1 cellular context compared by ENCODE assay signal in genomic region chr2:67397143-67397986, GRCh38.
A peak's percentile ranks its signal among the peaks of the same experiment; 100 is the strongest.
TF ChIP-seq lines count a peak whose summit lies in the region.

TSS of gene ETAA1 (plus strand) at chr2:67397333. CDS start at chr2:67397449, 116 bp downstream.

TF ChIP-seq in HepG2, 621 proteins besides CTCF, POLR2A, EP300 and RAD21 (continued from another document and continues in another):
- TF ChIP-seq, protein P1, sequence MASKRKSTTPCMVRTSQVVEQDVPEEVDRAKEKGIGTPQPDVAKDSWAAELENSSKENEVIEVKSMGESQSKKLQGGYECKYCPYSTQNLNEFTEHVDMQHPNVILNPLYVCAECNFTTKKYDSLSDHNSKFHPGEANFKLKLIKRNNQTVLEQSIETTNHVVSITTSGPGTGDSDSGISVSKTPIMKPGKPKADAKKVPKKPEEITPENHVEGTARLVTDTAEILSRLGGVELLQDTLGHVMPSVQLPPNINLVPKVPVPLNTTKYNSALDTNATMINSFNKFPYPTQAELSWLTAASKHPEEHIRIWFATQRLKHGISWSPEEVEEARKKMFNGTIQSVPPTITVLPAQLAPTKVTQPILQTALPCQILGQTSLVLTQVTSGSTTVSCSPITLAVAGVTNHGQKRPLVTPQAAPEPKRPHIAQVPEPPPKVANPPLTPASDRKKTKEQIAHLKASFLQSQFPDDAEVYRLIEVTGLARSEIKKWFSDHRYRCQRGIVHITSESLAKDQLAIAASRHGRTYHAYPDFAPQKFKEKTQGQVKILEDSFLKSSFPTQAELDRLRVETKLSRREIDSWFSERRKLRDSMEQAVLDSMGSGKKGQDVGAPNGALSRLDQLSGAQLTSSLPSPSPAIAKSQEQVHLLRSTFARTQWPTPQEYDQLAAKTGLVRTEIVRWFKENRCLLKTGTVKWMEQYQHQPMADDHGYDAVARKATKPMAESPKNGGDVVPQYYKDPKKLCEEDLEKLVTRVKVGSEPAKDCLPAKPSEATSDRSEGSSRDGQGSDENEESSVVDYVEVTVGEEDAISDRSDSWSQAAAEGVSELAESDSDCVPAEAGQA (IDR thresholded peaks at IDR 0.05; ENCODE audit: low read depth): peak; percentile 90
- TF ChIP-seq, protein P1 (CRISPR knock-in tag; IDR thresholded peaks at IDR 0.05; ENCODE audit: borderline replicate concordance): no peak
- TF ChIP-seq SAFB2 (CRISPR knock-in tag; IDR thresholded peaks at IDR 0.05; ENCODE audit: borderline replicate concordance, low read depth): 0 out of 2 replicates have a peak, but pooled peaks have one; percentile 26
- no peak for TF ChIP-seq ZBTB1 (CRISPR knock-in tag; IDR thresholded peaks at IDR 0.05; ENCODE audit: borderline replicate concordance)
- 0 out of 2 replicates have a peak, but pooled peaks have one; percentile 15 for TF ChIP-seq MIXL1 (CRISPR knock-in tag; IDR thresholded peaks at IDR 0.05)
- TF ChIP-seq ZNF891 (CRISPR knock-in tag; IDR thresholded peaks at IDR 0.05): peak; percentile 97
- TF ChIP-seq EEA1 (CRISPR knock-in tag; IDR thresholded peaks at IDR 0.05; ENCODE audit: borderline replicate concordance): no peak
- peak; percentile 86; the same call in 1 of the 2 replicates for TF ChIP-seq ZNF230 (CRISPR knock-in tag; IDR thresholded peaks at IDR 0.05)
- TF ChIP-seq, protein P2, sequence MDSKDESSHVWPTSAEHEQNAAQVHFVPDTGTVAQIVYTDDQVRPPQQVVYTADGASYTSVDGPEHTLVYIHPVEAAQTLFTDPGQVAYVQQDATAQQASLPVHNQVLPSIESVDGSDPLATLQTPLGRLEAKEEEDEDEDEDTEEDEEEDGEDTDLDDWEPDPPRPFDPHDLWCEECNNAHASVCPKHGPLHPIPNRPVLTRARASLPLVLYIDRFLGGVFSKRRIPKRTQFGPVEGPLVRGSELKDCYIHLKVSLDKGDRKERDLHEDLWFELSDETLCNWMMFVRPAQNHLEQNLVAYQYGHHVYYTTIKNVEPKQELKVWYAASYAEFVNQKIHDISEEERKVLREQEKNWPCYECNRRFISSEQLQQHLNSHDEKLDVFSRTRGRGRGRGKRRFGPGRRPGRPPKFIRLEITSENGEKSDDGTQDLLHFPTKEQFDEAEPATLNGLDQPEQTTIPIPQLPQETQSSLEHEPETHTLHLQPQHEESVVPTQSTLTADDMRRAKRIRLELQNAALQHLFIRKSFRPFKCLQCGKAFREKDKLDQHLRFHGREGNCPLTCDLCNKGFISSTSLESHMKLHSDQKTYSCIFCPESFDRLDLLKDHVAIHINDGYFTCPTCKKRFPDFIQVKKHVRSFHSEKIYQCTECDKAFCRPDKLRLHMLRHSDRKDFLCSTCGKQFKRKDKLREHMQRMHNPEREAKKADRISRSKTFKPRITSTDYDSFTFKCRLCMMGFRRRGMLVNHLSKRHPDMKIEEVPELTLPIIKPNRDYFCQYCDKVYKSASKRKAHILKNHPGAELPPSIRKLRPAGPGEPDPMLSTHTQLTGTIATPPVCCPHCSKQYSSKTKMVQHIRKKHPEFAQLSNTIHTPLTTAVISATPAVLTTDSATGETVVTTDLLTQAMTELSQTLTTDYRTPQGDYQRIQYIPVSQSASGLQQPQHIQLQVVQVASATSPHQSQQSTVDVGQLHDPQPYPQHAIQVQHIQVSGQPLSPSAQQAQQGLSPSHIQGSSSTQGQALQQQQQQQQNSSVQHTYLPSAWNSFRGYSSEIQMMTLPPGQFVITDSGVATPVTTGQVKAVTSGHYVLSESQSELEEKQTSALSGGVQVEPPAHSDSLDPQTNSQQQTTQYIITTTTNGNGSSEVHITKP (CRISPR knock-in tag; IDR thresholded peaks at IDR 0.05; ENCODE audit: low read depth): no peak
- TF ChIP-seq ZNF207 (IDR thresholded peaks at IDR 0.05; ENCODE audit: borderline replicate concordance): no peak
- TF ChIP-seq, protein P3, sequence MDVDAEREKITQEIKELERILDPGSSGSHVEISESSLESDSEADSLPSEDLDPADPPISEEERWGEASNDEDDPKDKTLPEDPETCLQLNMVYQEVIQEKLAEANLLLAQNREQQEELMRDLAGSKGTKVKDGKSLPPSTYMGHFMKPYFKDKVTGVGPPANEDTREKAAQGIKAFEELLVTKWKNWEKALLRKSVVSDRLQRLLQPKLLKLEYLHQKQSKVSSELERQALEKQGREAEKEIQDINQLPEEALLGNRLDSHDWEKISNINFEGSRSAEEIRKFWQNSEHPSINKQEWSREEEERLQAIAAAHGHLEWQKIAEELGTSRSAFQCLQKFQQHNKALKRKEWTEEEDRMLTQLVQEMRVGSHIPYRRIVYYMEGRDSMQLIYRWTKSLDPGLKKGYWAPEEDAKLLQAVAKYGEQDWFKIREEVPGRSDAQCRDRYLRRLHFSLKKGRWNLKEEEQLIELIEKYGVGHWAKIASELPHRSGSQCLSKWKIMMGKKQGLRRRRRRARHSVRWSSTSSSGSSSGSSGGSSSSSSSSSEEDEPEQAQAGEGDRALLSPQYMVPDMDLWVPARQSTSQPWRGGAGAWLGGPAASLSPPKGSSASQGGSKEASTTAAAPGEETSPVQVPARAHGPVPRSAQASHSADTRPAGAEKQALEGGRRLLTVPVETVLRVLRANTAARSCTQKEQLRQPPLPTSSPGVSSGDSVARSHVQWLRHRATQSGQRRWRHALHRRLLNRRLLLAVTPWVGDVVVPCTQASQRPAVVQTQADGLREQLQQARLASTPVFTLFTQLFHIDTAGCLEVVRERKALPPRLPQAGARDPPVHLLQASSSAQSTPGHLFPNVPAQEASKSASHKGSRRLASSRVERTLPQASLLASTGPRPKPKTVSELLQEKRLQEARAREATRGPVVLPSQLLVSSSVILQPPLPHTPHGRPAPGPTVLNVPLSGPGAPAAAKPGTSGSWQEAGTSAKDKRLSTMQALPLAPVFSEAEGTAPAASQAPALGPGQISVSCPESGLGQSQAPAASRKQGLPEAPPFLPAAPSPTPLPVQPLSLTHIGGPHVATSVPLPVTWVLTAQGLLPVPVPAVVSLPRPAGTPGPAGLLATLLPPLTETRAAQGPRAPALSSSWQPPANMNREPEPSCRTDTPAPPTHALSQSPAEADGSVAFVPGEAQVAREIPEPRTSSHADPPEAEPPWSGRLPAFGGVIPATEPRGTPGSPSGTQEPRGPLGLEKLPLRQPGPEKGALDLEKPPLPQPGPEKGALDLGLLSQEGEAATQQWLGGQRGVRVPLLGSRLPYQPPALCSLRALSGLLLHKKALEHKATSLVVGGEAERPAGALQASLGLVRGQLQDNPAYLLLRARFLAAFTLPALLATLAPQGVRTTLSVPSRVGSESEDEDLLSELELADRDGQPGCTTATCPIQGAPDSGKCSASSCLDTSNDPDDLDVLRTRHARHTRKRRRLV (CRISPR knock-in tag; IDR thresholded peaks at IDR 0.05): peak; percentile 89
- no peak for TF ChIP-seq JUN (CRISPR knock-in tag; IDR thresholded peaks at IDR 0.05)
- no peak for TF ChIP-seq GPN1 (CRISPR knock-in tag; IDR thresholded peaks at IDR 0.05; ENCODE audit: borderline replicate concordance)
- TF ChIP-seq, protein P4, sequence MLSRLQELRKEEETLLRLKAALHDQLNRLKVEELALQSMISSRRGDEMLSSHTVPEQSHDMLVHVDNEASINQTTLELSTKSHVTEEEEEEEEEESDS (CRISPR knock-in tag; IDR thresholded peaks at IDR 0.05; ENCODE audit: borderline replicate concordance): no peak
- no peak for TF ChIP-seq ZNF572 (CRISPR knock-in tag; IDR thresholded peaks at IDR 0.05)
- TF ChIP-seq CBX2 (IDR thresholded peaks at IDR 0.05; ENCODE audit: low read depth, low read length): no peak
- 0 out of 2 replicates have a peak, but pooled peaks have one; percentile 67 for TF ChIP-seq CBX2 (CRISPR knock-in tag; IDR thresholded peaks at IDR 0.05; ENCODE audit: low read depth)
- TF ChIP-seq ZBTB7A (CRISPR knock-in tag; IDR thresholded peaks at IDR 0.05): no peak
- TF ChIP-seq, protein P5, sequence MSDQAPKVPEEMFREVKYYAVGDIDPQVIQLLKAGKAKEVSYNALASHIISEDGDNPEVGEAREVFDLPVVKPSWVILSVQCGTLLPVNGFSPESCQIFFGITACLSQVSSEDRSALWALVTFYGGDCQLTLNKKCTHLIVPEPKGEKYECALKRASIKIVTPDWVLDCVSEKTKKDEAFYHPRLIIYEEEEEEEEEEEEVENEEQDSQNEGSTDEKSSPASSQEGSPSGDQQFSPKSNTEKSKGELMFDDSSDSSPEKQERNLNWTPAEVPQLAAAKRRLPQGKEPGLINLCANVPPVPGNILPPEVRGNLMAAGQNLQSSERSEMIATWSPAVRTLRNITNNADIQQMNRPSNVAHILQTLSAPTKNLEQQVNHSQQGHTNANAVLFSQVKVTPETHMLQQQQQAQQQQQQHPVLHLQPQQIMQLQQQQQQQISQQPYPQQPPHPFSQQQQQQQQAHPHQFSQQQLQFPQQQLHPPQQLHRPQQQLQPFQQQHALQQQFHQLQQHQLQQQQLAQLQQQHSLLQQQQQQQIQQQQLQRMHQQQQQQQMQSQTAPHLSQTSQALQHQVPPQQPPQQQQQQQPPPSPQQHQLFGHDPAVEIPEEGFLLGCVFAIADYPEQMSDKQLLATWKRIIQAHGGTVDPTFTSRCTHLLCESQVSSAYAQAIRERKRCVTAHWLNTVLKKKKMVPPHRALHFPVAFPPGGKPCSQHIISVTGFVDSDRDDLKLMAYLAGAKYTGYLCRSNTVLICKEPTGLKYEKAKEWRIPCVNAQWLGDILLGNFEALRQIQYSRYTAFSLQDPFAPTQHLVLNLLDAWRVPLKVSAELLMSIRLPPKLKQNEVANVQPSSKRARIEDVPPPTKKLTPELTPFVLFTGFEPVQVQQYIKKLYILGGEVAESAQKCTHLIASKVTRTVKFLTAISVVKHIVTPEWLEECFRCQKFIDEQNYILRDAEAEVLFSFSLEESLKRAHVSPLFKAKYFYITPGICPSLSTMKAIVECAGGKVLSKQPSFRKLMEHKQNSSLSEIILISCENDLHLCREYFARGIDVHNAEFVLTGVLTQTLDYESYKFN (CRISPR knock-in tag; conservative IDR thresholded peaks at IDR 0.05): peak; percentile 26; the same call in 1 of the 2 replicates
- TF ChIP-seq SMYD3 (CRISPR knock-in tag; IDR thresholded peaks at IDR 0.05): no peak
- TF ChIP-seq ZNF530 (CRISPR knock-in tag; IDR thresholded peaks at IDR 0.05; ENCODE audit: low read depth): no peak
- 0 out of 2 replicates have a peak, but pooled peaks have one; percentile 31 for TF ChIP-seq SALL2 (CRISPR knock-in tag; IDR thresholded peaks at IDR 0.05)
- TF ChIP-seq GATAD2A (CRISPR knock-in tag; IDR thresholded peaks at IDR 0.05): no peak; the same call in 1 of the 2 replicates
- TF ChIP-seq ZNF333 (CRISPR knock-in tag; IDR thresholded peaks at IDR 0.05; ENCODE audit: borderline replicate concordance): peak; percentile 89
- TF ChIP-seq, protein P6, sequence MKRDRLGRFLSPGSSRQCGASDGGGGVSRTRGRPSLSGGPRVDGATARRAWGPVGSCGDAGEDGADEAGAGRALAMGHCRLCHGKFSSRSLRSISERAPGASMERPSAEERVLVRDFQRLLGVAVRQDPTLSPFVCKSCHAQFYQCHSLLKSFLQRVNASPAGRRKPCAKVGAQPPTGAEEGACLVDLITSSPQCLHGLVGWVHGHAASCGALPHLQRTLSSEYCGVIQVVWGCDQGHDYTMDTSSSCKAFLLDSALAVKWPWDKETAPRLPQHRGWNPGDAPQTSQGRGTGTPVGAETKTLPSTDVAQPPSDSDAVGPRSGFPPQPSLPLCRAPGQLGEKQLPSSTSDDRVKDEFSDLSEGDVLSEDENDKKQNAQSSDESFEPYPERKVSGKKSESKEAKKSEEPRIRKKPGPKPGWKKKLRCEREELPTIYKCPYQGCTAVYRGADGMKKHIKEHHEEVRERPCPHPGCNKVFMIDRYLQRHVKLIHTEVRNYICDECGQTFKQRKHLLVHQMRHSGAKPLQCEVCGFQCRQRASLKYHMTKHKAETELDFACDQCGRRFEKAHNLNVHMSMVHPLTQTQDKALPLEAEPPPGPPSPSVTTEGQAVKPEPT (CRISPR knock-in tag; IDR thresholded peaks at IDR 0.05; ENCODE audit: low read depth): no peak
- TF ChIP-seq HES4 (CRISPR knock-in tag; IDR thresholded peaks at IDR 0.05; ENCODE audit: borderline replicate concordance): peak; percentile 93
- TF ChIP-seq ARID2 (CRISPR knock-in tag; IDR thresholded peaks at IDR 0.05; ENCODE audit: borderline replicate concordance): no peak
- 0 out of 2 replicates have a peak, but pooled peaks have one; percentile 48 for TF ChIP-seq HNF1B (CRISPR knock-in tag; IDR thresholded peaks at IDR 0.05)
- TF ChIP-seq PHF21A (CRISPR knock-in tag; IDR thresholded peaks at IDR 0.05): peak; percentile 82
- 0 out of 2 replicates have a peak, but pooled peaks have one; percentile 65 for TF ChIP-seq ZNF607 (CRISPR knock-in tag; IDR thresholded peaks at IDR 0.05; ENCODE audit: borderline replicate concordance)
- peak; percentile 56; the same call in 1 of the 2 replicates for TF ChIP-seq NR2C2 (CRISPR knock-in tag; IDR thresholded peaks at IDR 0.05; ENCODE audit: borderline replicate concordance)
- 0 out of 2 replicates have a peak, but pooled peaks have one; percentile 59 for TF ChIP-seq ZNF576 (CRISPR knock-in tag; IDR thresholded peaks at IDR 0.05)
